9 cellular contexts compared by ENCODE assay signal in genomic region chr5:132099073-132099748, GRCh38. TPM values are rescaled to one million over a fixed set of nuclear protein-coding genes. Genes with fewer than 3 reads are reported as not detected.
DNase-seq lines count a peak whose midpoint lies in the region; ATAC-seq and TF ChIP-seq lines count a peak whose summit lies in the region.
"Had no signal": no experiment of that assay in that cellular context is flagged by ENCODE, and none has a peak within 500 bp of the region (broad histone marks: within the 10 kb centered on the region; RNA-seq: fewer than 3 reads in every experiment).

No MANE protein-coding gene starts in this region.

- H3K4me1 ChIP-seq in ovary (ENCODE audit: insufficient read depth), result no peaks in the 10 kb centered on the region

- no peak for TF ChIP-seq POLR2A in ovary (IDR thresholded peaks at IDR 0.05)

- H3K9me3 Mint-ChIP-seq in activated CD4-positive, alpha-beta memory T cell treated with anti-CD3 and anti-CD28 coated beads, Interleukin-2, amount 10 ng/mL, durations not matched to agents 7 days and 5 days, result no peaks in the 10 kb centered on the region

- intact Hi-C loops in ovary (cut with DNase I), result no loop called here

- no peak overlapping the region for H3K4me3 Mint-ChIP-seq in activated CD4-positive, alpha-beta memory T cell treated with anti-CD3 and anti-CD28 coated beads, Interleukin-2, amount 10 ng/mL, durations not matched to agents 7 days and 5 days

- no peak for TF ChIP-seq EP300 in ovary (IDR thresholded peaks at IDR 0.05)

- CTCF ChIA-PET in activated CD4-positive, alpha-beta memory T cell treated with anti-CD3 and anti-CD28 coated beads, Interleukin-2, amount 10 ng/mL, durations not matched to agents 7 days and 5 days (lab: Charles Lee), result interaction anchor here (1.1 to 1.7 kb wide), 3 partner anchors 13 to 139 kb away, joined by 3 to 4 read pairs (median 4); no protein-coding TSS in a partner anchor

- peak; percentile 31 for ATAC-seq in GM19351 (IDR thresholded peaks at IDR 0.05; ENCODE audit: unreplicated experiment)
- ATAC-seq in HG03066 (IDR thresholded peaks at IDR 0.05; ENCODE audit: low read depth, unreplicated experiment), result peak; percentile 25

- no peaks in the 10 kb centered on the region for H3K9me3 ChIP-seq in ovary

- no peak overlapping the region for H3K4me3 ChIP-seq in ovary

- peaks cover 84% of the 10 kb centered on the region for H3K4me1 Mint-ChIP-seq in activated CD4-positive, alpha-beta memory T cell treated with anti-CD3 and anti-CD28 coated beads, Interleukin-2, amount 10 ng/mL, durations not matched to agents 7 days and 5 days

- H3K36me3 ChIP-seq in ovary, result no peaks in the 10 kb centered on the region

- DNase-seq in activated CD4-positive, alpha-beta memory T cell treated with anti-CD3 and anti-CD28 coated beads, Interleukin-2, amount 10 ng/mL, durations not matched to agents 7 days and 5 days, result peak; percentile 70
- peak; percentile 58 to 69 for DNase-seq in stimulated activated CD4-positive, alpha-beta T cell treated with anti-CD3 and anti-CD28 coated beads, Interleukin-4, amount 100 ng/mL, for 4 hours
- no peak for DNase-seq in NCI-H345 treated with DMSO at 0.1 percent for 48 hours (lab: John Stamatoyannopoulos, UW; ENCODE audit: unreplicated experiment)
- DNase-seq in glomerular visceral epithelial cell (ENCODE audit: extremely low spot score), result no peak
- no peak for DNase-seq in hypothalamus (lab: John Stamatoyannopoulos, UW)
- DNase-seq in ovary, result no peak

- peak overlapping the region; percentile 74 for H3K27ac Mint-ChIP-seq in activated CD4-positive, alpha-beta memory T cell treated with anti-CD3 and anti-CD28 coated beads, Interleukin-2, amount 10 ng/mL, durations not matched to agents 7 days and 5 days

- H3K27me3 Mint-ChIP-seq in activated CD4-positive, alpha-beta memory T cell treated with anti-CD3 and anti-CD28 coated beads, Interleukin-2, amount 10 ng/mL, durations not matched to agents 7 days and 5 days, result peaks cover 6% of the 10 kb centered on the region

- POLR2A ChIA-PET in activated CD4-positive, alpha-beta memory T cell treated with anti-CD3 and anti-CD28 coated beads, Interleukin-2, amount 10 ng/mL, durations not matched to agents 7 days and 5 days (lab: Charles Lee), result interaction anchor here (1.4 to 1.9 kb wide), 2 partner anchors 11 to 25 kb away, joined by 5 to 10 read pairs; partner anchors contain the start of gene CSF2

- H3K27ac ChIP-seq in ovary, result no peak overlapping the region

- no peak for TF ChIP-seq CTCF in ovary (IDR thresholded peaks at IDR 0.05)

- H3K36me3 Mint-ChIP-seq in activated CD4-positive, alpha-beta memory T cell treated with anti-CD3 and anti-CD28 coated beads, Interleukin-2, amount 10 ng/mL, durations not matched to agents 7 days and 5 days (ENCODE audit: low read depth), result peaks cover 9% of the 10 kb centered on the region

- 72 to 80% (median 77%) methylated on average over 5 of the region's 5 CpGs for WGBS in ovary, 3 donors

- H3K27me3 ChIP-seq in ovary, result no peaks in the 10 kb centered on the region

RNA-seq across cellular contexts. Expression of gene CSF2, which starts 25.6 kb away (rescaled TPM):
- 10 to 100 TPM; 30.8 to 32.7 TPM for total RNA-seq in activated CD4-positive, alpha-beta memory T cell treated with anti-CD3 and anti-CD28 coated beads, Interleukin-2, amount 10 ng/mL, durations not matched to agents 7 days and 5 days
- total RNA-seq in ovary, result under 1 TPM in 1 of 7 donors, not detected in 6; 0.28 TPM
- polyA plus RNA-seq in ovary, result not detected
- total RNA-seq: skeletal muscle tissue had no signal

RNA-seq across cellular contexts. Expression of gene IL3, which starts 38.8 kb away (rescaled TPM):
- total RNA-seq in activated CD4-positive, alpha-beta memory T cell treated with anti-CD3 and anti-CD28 coated beads, Interleukin-2, amount 10 ng/mL, durations not matched to agents 7 days and 5 days, result 1 to 10 TPM; 1.4 to 1.6 TPM
- not detected for total RNA-seq in ovary
- polyA plus RNA-seq in ovary, result not detected
- total RNA-seq: skeletal muscle tissue had no signal

Comparison
In these comparisons a context has a peak if more than half of its experiments do, and no peak if none do; other contexts are left out.
1. DNase-seq: peak in activated CD4-positive, alpha-beta memory T cell treated with anti-CD3 and anti-CD28 coated beads, Interleukin-2, amount 10 ng/mL, durations not matched to agents 7 days and 5 days (single experiment) and stimulated activated CD4-positive, alpha-beta T cell treated with anti-CD3 and anti-CD28 coated beads, Interleukin-4, amount 100 ng/mL, for 4 hours (2 of 2); none in NCI-H345 treated with DMSO at 0.1 percent for 48 hours (single experiment), glomerular visceral epithelial cell (single experiment), hypothalamus (0 of 51) and ovary (0 of 5).
2. RNA of gene CSF2, which starts 25.6 kb away (total RNA-seq): 30.8 to 32.7 TPM in activated CD4-positive, alpha-beta memory T cell treated with anti-CD3 and anti-CD28 coated beads, Interleukin-2, amount 10 ng/mL, durations not matched to agents 7 days and 5 days; 0.28 TPM in ovary; every median in the first group is over 10 times any median in the second.